ENCODE assay signal across 31 cellular contexts in the genomic region with DNA sequence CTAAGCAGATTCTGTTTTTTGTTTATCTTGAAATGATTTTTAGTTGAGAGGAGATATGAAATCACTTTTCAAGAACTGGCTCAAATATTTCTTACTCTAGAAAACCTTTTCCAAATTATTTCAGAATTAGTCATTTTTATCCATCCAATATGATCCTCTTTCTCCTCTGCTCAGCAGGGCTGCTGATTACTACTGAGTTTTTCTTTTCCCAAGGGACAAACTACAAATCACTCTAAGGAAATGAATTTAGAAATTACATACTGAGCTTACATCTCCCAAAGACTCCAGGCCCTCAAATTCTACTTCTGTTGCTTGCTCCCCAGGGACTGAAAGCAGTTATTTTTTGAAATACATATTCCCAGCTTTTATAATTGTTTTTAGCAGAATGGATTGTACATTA.
A peak's percentile ranks its signal among the peaks of the same experiment; 100 is the strongest.
DNase-seq lines count a peak whose midpoint lies in the region; ATAC-seq and TF ChIP-seq lines count a peak whose summit lies in the region.
"Had no signal": no experiment of that assay in that cellular context is flagged by ENCODE, and none has a peak within 500 bp of the region (broad histone marks: within the 10 kb centered on the region; RNA-seq: fewer than 3 reads in every experiment).

No MANE protein-coding gene starts in this region.

- in situ Hi-C loops in brain microvascular endothelial cell (cut with HindIII; ENCODE audit: low pct_ligation_motif_present, low sequenced_read_pairs): no loop called here

- TF ChIP-seq POLR2A in heart left ventricle (IDR thresholded peaks at IDR 0.05): no peak

- H3K27me3 Mint-ChIP-seq in CD8-positive, alpha-beta T cell (ENCODE audit: low read depth): no peaks in the 10 kb centered on the region
- H3K27me3 Mint-ChIP-seq: activated CD8-positive, alpha-beta T cell treated with anti-CD3 and anti-CD28 coated beads for 36 hours; natural killer cell treated with Interleukin-12 subunit alpha and Interleukin-12 subunit beta and Interleukin-15 and Interleukin-18, amount 100 ng/mL, for 72 hours had no signal

- H3K9me3 ChIP-seq in A673 (ENCODE audit: low read depth, low read length, poor library complexity, severe bottlenecking): no peaks in the 10 kb centered on the region
- H3K9me3 ChIP-seq in heart left ventricle: no peaks in the 10 kb centered on the region
- H3K9me3 ChIP-seq in CD8-positive, alpha-beta T cell (ENCODE audit: low read length): no peaks in the 10 kb centered on the region
- H3K9me3 ChIP-seq: BE2C, colonic mucosa, gastrocnemius medialis had no signal

- intact Hi-C loops in A673 (cut with micrococcal nuclease; ENCODE audit: unreplicated experiment): no loop called here
- intact Hi-C loops in heart left ventricle (cut with DNase I): no loop called here
- intact Hi-C loops in CD8-positive, alpha-beta T cell (cut with DNase I, micrococcal nuclease): no loop called here

- DNase-seq in A673 (ENCODE audit: low spot score): peak; percentile 82
- DNase-seq in GM04503 (ENCODE audit: low read depth): peak; percentile 43
- DNase-seq in brain microvascular endothelial cell: peak; percentile 47
- DNase-seq in fibroblast of villous mesenchyme (ENCODE audit: low read depth): peak; percentile 10
- no peak for DNase-seq in heart left ventricle
- DNase-seq in CD8-positive, alpha-beta T cell: no peak
- DNase-seq: 8988T; activated CD4-positive, alpha-beta T cell treated with anti-CD3 and anti-CD28 coated beads for 36 hours; activated CD8-positive, alpha-beta memory T cell treated with anti-CD3 and anti-CD28 coated beads, Interleukin-2, amount 50 U/mL, for 48 hours; activated CD8-positive, alpha-beta T cell treated with anti-CD3 and anti-CD28 coated beads for 36 hours; activated naive CD4-positive, alpha-beta T cell treated with anti-CD3 and anti-CD28 coated beads, Interleukin-2, amount 50 U/mL, for 16 hours; amniotic stem cell; BE2C; CD8-positive, alpha-beta memory T cell; colonic mucosa; effector CD8-positive, alpha-beta T cell; gastrocnemius medialis; hippocampal formation; left colon; NCI-H146; NCI-H446 treated with DMSO at 0.1 percent for 48 hours; NCI-H774; SHP77 treated with DMSO at 0.1 percent for 48 hours; stimulated activated naive CD4-positive, alpha-beta T cell treated with Interleukin-2 at 50 U/mL for 16 hours had no signal

- CTCF ChIA-PET in A673 (lab: Charles Lee): no interaction called here
- CTCF ChIA-PET in CD8-positive, alpha-beta T cell (lab: Charles Lee): no interaction called here

- ATAC-seq in GM21360 (IDR thresholded peaks at IDR 0.05; ENCODE audit: unreplicated experiment): no peak
- ATAC-seq in heart left ventricle: no peak
- ATAC-seq in GM21390 (IDR thresholded peaks at IDR 0.05; ENCODE audit: unreplicated experiment): no peak
- ATAC-seq in CD8-positive, alpha-beta T cell: no peak
- ATAC-seq: activated CD4-positive, alpha-beta T cell treated with anti-CD3 and anti-CD28 coated beads for 36 hours; activated CD8-positive, alpha-beta T cell treated with anti-CD3 and anti-CD28 coated beads for 36 hours; gastrocnemius medialis; left colon; natural killer cell treated with Interleukin-12 subunit alpha and Interleukin-12 subunit beta and Interleukin-15 and Interleukin-18, amount 100 ng/mL, for 72 hours had no signal

- no TSS peak for BruUV-seq in A673 (replicated peaks; lab: Mats Ljungman, UMichigan)

- H3K4me1 ChIP-seq in A673 (ENCODE audit: insufficient read depth, low read length, poor library complexity, severe bottlenecking) (peaks cover 16% of the 10 kb centered on the region), heart left ventricle (no peaks in the 10 kb centered on the region)
- H3K4me1 ChIP-seq in CD8-positive, alpha-beta T cell (ENCODE audit: insufficient read depth, low read length): no peaks in the 10 kb centered on the region
- H3K4me1 ChIP-seq: BE2C, colonic mucosa, gastrocnemius medialis had no signal

- H3K4me3 ChIP-seq in A673 (ENCODE audit: low read depth, low read length, poor library complexity, severe bottlenecking) (no peak overlapping the region), brain microvascular endothelial cell (ENCODE audit: low read depth, low read length) (no peak overlapping the region), fibroblast of villous mesenchyme (ENCODE audit: low read depth, low read length) (no peak overlapping the region), heart left ventricle (no peak overlapping the region)
- no peak overlapping the region for H3K4me3 ChIP-seq in CD8-positive, alpha-beta T cell (ENCODE audit: low read depth, low read length)
- H3K4me3 ChIP-seq: cardiac muscle cell, colonic mucosa, gastrocnemius medialis, skin epidermis had no signal

- no peak for TF ChIP-seq CTCF in A673 (conservative IDR thresholded peaks at IDR 0.05; ENCODE audit: low read depth, low read length)
- no peak for TF ChIP-seq CTCF in brain microvascular endothelial cell (IDR thresholded peaks at IDR 0.05; ENCODE audit: low read depth, low read length, missing control alignments)
- no peak for TF ChIP-seq CTCF in fibroblast of villous mesenchyme (IDR thresholded peaks at IDR 0.05; ENCODE audit: insufficient read depth, low read depth, low read length)
- no peak for TF ChIP-seq CTCF in heart left ventricle (IDR thresholded peaks at IDR 0.05)
- TF ChIP-seq CTCF in CD8-positive, alpha-beta T cell (IDR thresholded peaks at IDR 0.05): no peak

- H3K4me3 Mint-ChIP-seq in CD8-positive, alpha-beta T cell: no peak overlapping the region
- H3K4me3 Mint-ChIP-seq: activated CD4-positive, alpha-beta T cell treated with anti-CD3 and anti-CD28 coated beads for 36 hours; activated CD8-positive, alpha-beta T cell treated with anti-CD3 and anti-CD28 coated beads for 36 hours; CD8-positive, alpha-beta memory T cell; natural killer cell treated with Interleukin-12 subunit alpha and Interleukin-12 subunit beta and Interleukin-15 and Interleukin-18, amount 100 ng/mL, for 72 hours; T-helper 2 cell treated with Interferon-gamma antibody and Interleukin-4, amounts not matched to agents 5 μg/mL and 100 μg/mL, for 36 hours had no signal

- no peak overlapping the region for H3K27ac Mint-ChIP-seq in CD8-positive, alpha-beta T cell
- H3K27ac Mint-ChIP-seq: activated CD4-positive, alpha-beta T cell treated with anti-CD3 and anti-CD28 coated beads for 36 hours; activated CD8-positive, alpha-beta T cell treated with anti-CD3 and anti-CD28 coated beads for 36 hours; activated T-helper 2 cell treated with anti-CD3 and anti-CD28 coated beads, Interferon-gamma antibody, Interleukin-2, Interleukin-4, amounts not matched to agents 10 μg/mL and 5 μg/mL and 100 μg/mL, durations not matched to agents 14 hours and 24 hours and 36 hours; CD8-positive, alpha-beta memory T cell; natural killer cell treated with Interleukin-12 subunit alpha and Interleukin-12 subunit beta and Interleukin-15 and Interleukin-18, amount 100 ng/mL, for 72 hours; T-helper 2 cell treated with Interferon-gamma antibody and Interleukin-4, amounts not matched to agents 5 μg/mL and 100 μg/mL, for 36 hours had no signal

- POLR2A ChIA-PET in A673 (lab: Charles Lee; ENCODE audit: low non-redundant PET): no interaction called here
- POLR2A ChIA-PET in CD8-positive, alpha-beta T cell (lab: Charles Lee): no interaction called here

- H3K27ac ChIP-seq in A673 (ENCODE audit: low read depth, low read length, poor library complexity, severe bottlenecking) (no peak overlapping the region), brain microvascular endothelial cell (no peak overlapping the region), heart left ventricle (no peak overlapping the region)
- H3K27ac ChIP-seq in CD8-positive, alpha-beta T cell (ENCODE audit: low read depth, low read length): no peak overlapping the region
- H3K27ac ChIP-seq: cardiac muscle cell, colonic mucosa, gastrocnemius medialis, skin epidermis had no signal

- H3K27me3 ChIP-seq in A673 (replicated peaks; ENCODE audit: insufficient read depth, low read depth, low read length, poor library complexity) (no peaks in the 10 kb centered on the region), brain microvascular endothelial cell (replicated peaks) (no peaks in the 10 kb centered on the region), heart left ventricle (no peaks in the 10 kb centered on the region)
- no peaks in the 10 kb centered on the region for H3K27me3 ChIP-seq in CD8-positive, alpha-beta T cell (ENCODE audit: insufficient read depth, low read length)
- H3K27me3 ChIP-seq: BE2C, cardiac muscle cell, colonic mucosa, gastrocnemius medialis had no signal

- H3K36me3 ChIP-seq in A673 (ENCODE audit: insufficient read depth, low read length, poor library complexity, severe bottlenecking) (no peaks in the 10 kb centered on the region), brain microvascular endothelial cell (replicated peaks) (no peaks in the 10 kb centered on the region), heart left ventricle (no peaks in the 10 kb centered on the region)
- no peaks in the 10 kb centered on the region for H3K36me3 ChIP-seq in CD8-positive, alpha-beta T cell (ENCODE audit: insufficient read depth, low read length)
- H3K36me3 ChIP-seq: BE2C, cardiac muscle cell, colonic mucosa, gastrocnemius medialis had no signal

- H3K9me3 Mint-ChIP-seq in CD8-positive, alpha-beta T cell: peaks cover 12% of the 10 kb centered on the region

- no peaks in the 10 kb centered on the region for H3K4me1 Mint-ChIP-seq in CD8-positive, alpha-beta T cell (ENCODE audit: low read depth)
- H3K4me1 Mint-ChIP-seq: activated CD4-positive, alpha-beta T cell treated with anti-CD3 and anti-CD28 coated beads for 36 hours; CD8-positive, alpha-beta memory T cell had no signal

- no peaks in the 10 kb centered on the region for H3K36me3 Mint-ChIP-seq in CD8-positive, alpha-beta T cell

Comparison
In these comparisons a context has a peak if more than half of its experiments do, and no peak if none do; other contexts are left out.
1. DNase-seq: peak in A673 (single experiment), GM04503 (single experiment), brain microvascular endothelial cell (single experiment) and fibroblast of villous mesenchyme (single experiment); none in heart left ventricle (0 of 5) and CD8-positive, alpha-beta T cell (0 of 7).